ENCODE assay signal across 8 cellular contexts in genomic region chr7:5691536-5692090, GRCh38.
DNase-seq lines count a peak whose midpoint lies in the region; ATAC-seq and TF ChIP-seq lines count a peak whose summit lies in the region.

No MANE protein-coding gene starts in this region.

- H3K4me1 ChIP-seq in body of pancreas (peaks cover 92% of the 10 kb centered on the region), tibial artery (peaks cover 12 to 98% (median 83%) of the 10 kb centered on the region in 4 donors)

- no peak overlapping the region for H3K4me3 ChIP-seq in body of pancreas
- peak overlapping the region; percentile 1 for H3K4me3 ChIP-seq in tibial artery

- intact Hi-C loops in body of pancreas (cut with DNase I) = no loop called here
- intact Hi-C loops in tibial artery (cut with DNase I; ENCODE audit: low total_unique reads) = no loop called here

- peak overlapping the region; percentile 3 for H3K27ac Mint-ChIP-seq in activated naive CD4-positive, alpha-beta T cell treated with anti-CD3 and anti-CD28 coated beads, Interleukin-2, amount 10 ng/mL, durations not matched to agents 7 days and 5 days
- H3K27ac Mint-ChIP-seq in mesothelial cell of epicardium = peak overlapping the region; percentile 95

- WGBS in body of pancreas, 2 donors = 63 to 72% methylated on average over 7 of the region's 7 CpGs

- peaks cover 38% of the 10 kb centered on the region for H3K36me3 Mint-ChIP-seq in activated naive CD4-positive, alpha-beta T cell treated with anti-CD3 and anti-CD28 coated beads, Interleukin-2, amount 10 ng/mL, durations not matched to agents 7 days and 5 days
- H3K36me3 Mint-ChIP-seq in mesothelial cell of epicardium = no peaks in the 10 kb centered on the region

- H3K27me3 ChIP-seq in body of pancreas = no peaks in the 10 kb centered on the region
- H3K27me3 ChIP-seq in tibial artery = no peaks in the 10 kb centered on the region

- H3K27ac ChIP-seq in body of pancreas (peak overlapping the region; percentile 55 to 85 (median 68)), tibial artery (peak overlapping the region; percentile 87 to 92)

- no peak overlapping the region for H3K4me3 Mint-ChIP-seq in activated naive CD4-positive, alpha-beta T cell treated with anti-CD3 and anti-CD28 coated beads, Interleukin-2, amount 10 ng/mL, durations not matched to agents 7 days and 5 days
- no peak overlapping the region for H3K4me3 Mint-ChIP-seq in mesothelial cell of epicardium

- DNase-seq in activated naive CD4-positive, alpha-beta T cell treated with anti-CD3 and anti-CD28 coated beads, Interleukin-2, amount 10 ng/mL, durations not matched to agents 7 days and 5 days = no peak
- no peak for DNase-seq in activated naive CD4-positive, alpha-beta T cell treated with Interleukin-2 at 50 U/mL for 16 hours
- DNase-seq in body of pancreas = no peak
- DNase-seq in mesothelial cell of epicardium (ENCODE audit: low spot score in 2 of 2, unreplicated experiment in 2 of 2) = no peak
- DNase-seq in tibial artery = no peak
- no peak for DNase-seq in foreskin melanocyte
- no peak for DNase-seq in stimulated activated CD4-positive, alpha-beta T cell treated with anti-CD3 and anti-CD28 coated beads, Interleukin-1b, Interleukin-23, amount 100 ng/mL, for 48 hours

- no peaks in the 10 kb centered on the region for H3K9me3 ChIP-seq in body of pancreas
- no peaks in the 10 kb centered on the region for H3K9me3 ChIP-seq in tibial artery

- no peaks in the 10 kb centered on the region for H3K9me3 Mint-ChIP-seq in activated naive CD4-positive, alpha-beta T cell treated with anti-CD3 and anti-CD28 coated beads, Interleukin-2, amount 10 ng/mL, durations not matched to agents 7 days and 5 days
- H3K9me3 Mint-ChIP-seq in mesothelial cell of epicardium = no peaks in the 10 kb centered on the region

- H3K4me1 Mint-ChIP-seq in activated naive CD4-positive, alpha-beta T cell treated with anti-CD3 and anti-CD28 coated beads, Interleukin-2, amount 10 ng/mL, durations not matched to agents 7 days and 5 days = peaks cover 98% of the 10 kb centered on the region
- H3K4me1 Mint-ChIP-seq in mesothelial cell of epicardium = peaks cover 65% of the 10 kb centered on the region

- TF ChIP-seq POLR2A in body of pancreas (IDR thresholded peaks at IDR 0.05) = no peak

- TF ChIP-seq CTCF in body of pancreas (IDR thresholded peaks at IDR 0.05) = no peak
- TF ChIP-seq CTCF in mesothelial cell of epicardium (IDR thresholded peaks at IDR 0.05; ENCODE audit: unreplicated experiment) = no peak
- no peak for TF ChIP-seq CTCF in tibial artery (IDR thresholded peaks at IDR 0.05)

- CTCF ChIA-PET in activated naive CD4-positive, alpha-beta T cell treated with anti-CD3 and anti-CD28 coated beads, Interleukin-2, amount 10 ng/mL, durations not matched to agents 7 days and 5 days (lab: Charles Lee) = interaction anchor here (1.2 to 1.3 kb wide), 2 partner anchors 12 to 13 kb away, joined by 4 to 5 read pairs; no protein-coding TSS in a partner anchor

- H3K36me3 ChIP-seq in body of pancreas (replicated peaks in 1 of 2; ENCODE audit: insufficient read depth in 1 of 2, low read depth in 2 of 2) (no peaks in the 10 kb centered on the region), tibial artery (no peaks in the 10 kb centered on the region)

- ATAC-seq in body of pancreas (no peak), HG03135 (IDR thresholded peaks at IDR 0.05; ENCODE audit: unreplicated experiment) (no peak)

- H3K27me3 Mint-ChIP-seq in activated naive CD4-positive, alpha-beta T cell treated with anti-CD3 and anti-CD28 coated beads, Interleukin-2, amount 10 ng/mL, durations not matched to agents 7 days and 5 days = no peaks in the 10 kb centered on the region
- H3K27me3 Mint-ChIP-seq in mesothelial cell of epicardium (ENCODE audit: low read depth) = no peaks in the 10 kb centered on the region

Comparison
In these comparisons a context has a peak if more than half of its experiments do, and no peak if none do; other contexts are left out.
1. H3K4me3 ChIP-seq: peak in tibial artery (2 of 2); none in body of pancreas (0 of 2).